In the genomic region with DNA sequence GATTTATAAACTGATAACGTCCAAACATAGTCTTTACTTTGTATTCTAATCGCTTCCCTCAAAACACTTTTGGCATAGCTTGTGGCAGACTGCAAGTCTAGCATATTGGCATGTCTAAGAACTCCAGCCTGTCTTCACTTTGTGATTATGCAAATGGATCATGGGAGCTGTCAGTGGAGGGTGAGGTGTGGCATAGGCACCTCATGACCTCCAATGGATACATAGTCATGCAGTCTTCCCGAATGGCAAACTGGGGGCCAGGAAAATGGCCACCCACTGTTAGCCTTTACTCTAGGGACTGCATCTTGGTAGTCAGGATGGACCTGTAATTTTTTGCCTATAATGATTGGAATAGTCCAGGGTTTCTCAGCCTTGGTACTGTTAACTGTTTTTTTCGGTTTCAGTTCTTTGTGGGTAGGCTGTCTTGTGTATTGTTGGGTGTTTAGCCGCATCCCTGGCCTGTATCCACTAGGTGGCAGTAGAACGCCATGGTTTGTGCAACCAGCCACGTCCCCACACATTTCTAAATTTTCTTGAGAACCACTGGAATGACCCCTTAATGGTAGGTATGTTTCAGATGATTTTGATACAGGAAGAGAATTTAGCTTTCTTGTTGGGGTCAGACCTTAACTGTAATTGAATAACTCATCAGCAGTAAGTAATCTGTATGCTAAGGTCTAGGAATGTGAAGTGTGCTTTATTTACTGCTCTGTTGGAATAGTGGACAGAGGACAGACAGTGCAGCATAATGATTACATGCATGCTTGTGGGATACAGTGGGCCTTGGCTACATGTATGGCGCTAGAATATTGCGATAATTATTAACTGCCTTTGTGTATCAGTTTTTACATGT, we compare ENCODE assay signal across 8 cellular contexts. TPM values are rescaled to one million over a fixed set of nuclear protein-coding genes. Genes with fewer than 3 reads are reported as not detected.
DNase-seq lines count a peak whose midpoint lies in the region; ATAC-seq and TF ChIP-seq lines count a peak whose summit lies in the region.

No MANE protein-coding gene starts in this region.

- no peaks in the 10 kb centered on the region for H3K27me3 ChIP-seq in kidney epithelial cell (ENCODE audit: control insufficient read depth, insufficient read depth, low read length)

- H3K36me3 Mint-ChIP-seq in activated B cell treated with CpG ODN at 0.5 μM for 24 hours (ENCODE audit: low read depth) = no peaks in the 10 kb centered on the region

- H3K36me3 ChIP-seq in kidney epithelial cell (ENCODE audit: control insufficient read depth, insufficient read depth, low read length) = no peaks in the 10 kb centered on the region

- DNase-seq in activated gamma-delta T cell treated with Interleukin-2 at 50 U/mL for 16 hours (peak; percentile 82), activated gamma-delta T cell (lab: John Stamatoyannopoulos, UW) (no peak), NCI-H1694 (lab: John Stamatoyannopoulos, UW) (peak; percentile 63), activated B cell treated with CpG ODN at 0.5 μM for 24 hours (peak; percentile 58), cardiac fibroblast (ENCODE audit: low read depth in 2 of 2) (peak; percentile 89 to 90), kidney epithelial cell (ENCODE audit: low read depth) (no peak)
- peak; percentile 52 to 55 for DNase-seq in stimulated activated CD4-positive, alpha-beta T cell treated with anti-CD3 and anti-CD28 coated beads, Interleukin-1b, Interleukin-23, amount 100 ng/mL, for 1 hour (ENCODE audit: low read depth in 2 of 2)

- H3K27ac Mint-ChIP-seq in activated B cell treated with CpG ODN at 0.5 μM for 24 hours = peak overlapping the region; percentile 65

- H3K27me3 Mint-ChIP-seq in activated B cell treated with CpG ODN at 0.5 μM for 24 hours = no peaks in the 10 kb centered on the region

- intact Hi-C loops in activated B cell treated with CpG ODN at 0.5 μM for 24 hours (cut with micrococcal nuclease) = loop anchor here (1.0 to 10.0 kb wide), 11 partner anchors 51 to 699 kb away; partner anchors contain the start of genes P2RY12 and P2RY14

- CTCF ChIA-PET in activated B cell treated with CpG ODN at 0.5 μM for 24 hours (lab: Charles Lee) = interaction anchor here (0.7 to 9.8 kb wide), 22 partner anchors 11 to 692 kb away, joined by 3 to 237 read pairs (median 7); partner anchors contain the start of gene P2RY14

- H3K4me1 Mint-ChIP-seq in activated B cell treated with CpG ODN at 0.5 μM for 24 hours = peaks cover 44% of the 10 kb centered on the region

- no peak overlapping the region for H3K4me3 ChIP-seq in cardiac fibroblast (replicated peaks in 1 of 2; ENCODE audit: low read depth in 2 of 2, low read length in 2 of 2)
- no peak overlapping the region for H3K4me3 ChIP-seq in kidney epithelial cell (ENCODE audit: low read depth, low read length)

- no peaks in the 10 kb centered on the region for H3K9me3 Mint-ChIP-seq in activated B cell treated with CpG ODN at 0.5 μM for 24 hours

- no peak overlapping the region for H3K4me3 Mint-ChIP-seq in activated B cell treated with CpG ODN at 0.5 μM for 24 hours

- POLR2A ChIA-PET in activated B cell treated with CpG ODN at 0.5 μM for 24 hours (lab: Charles Lee) = interaction anchor here (1.1 to 4.5 kb wide), 3 partner anchors 39 to 60 kb away, joined by 3 to 91 read pairs (median 4); partner anchors contain the start of gene P2RY14

- peak; percentile 94 for TF ChIP-seq CTCF in activated B cell treated with CpG ODN at 0.5 μM for 24 hours (IDR thresholded peaks at IDR 0.05)
- peak; percentile 89 for TF ChIP-seq CTCF in cardiac fibroblast (IDR thresholded peaks at IDR 0.05; ENCODE audit: low read depth, low read length)
- TF ChIP-seq CTCF in kidney epithelial cell (IDR thresholded peaks at IDR 0.05; ENCODE audit: insufficient read depth, low read length, poor library complexity, severe bottlenecking) = peak; percentile 84

- ATAC-seq in HG02840 (IDR thresholded peaks at IDR 0.05; ENCODE audit: low FRiP score, unreplicated experiment) (peak; percentile 69), activated B cell treated with CpG ODN at 0.5 μM for 24 hours (ENCODE audit: low read depth) (peak; percentile 86)

RNA-seq across cellular contexts. Expression of gene GPR171, which starts 24.6 kb away (rescaled TPM):
- total RNA-seq in activated B cell treated with CpG ODN at 0.5 μM for 24 hours (0.35 and 0.46 TPM in 2 replicates), kidney epithelial cell (not detected in 2 replicates)

RNA-seq across cellular contexts. Expression of gene P2RY14, which starts 50.7 kb away (rescaled TPM):
- 0.88 and 1.5 TPM in 2 replicates for total RNA-seq in activated B cell treated with CpG ODN at 0.5 μM for 24 hours
- not detected in 2 replicates for total RNA-seq in kidney epithelial cell

Comparison
In these comparisons a context has a peak if more than half of its experiments do, and no peak if none do; other contexts are left out.
1. DNase-seq: peak in activated gamma-delta T cell treated with Interleukin-2 at 50 U/mL for 16 hours (single experiment), NCI-H1694 (single experiment), activated B cell treated with CpG ODN at 0.5 μM for 24 hours (single experiment), cardiac fibroblast (2 of 2) and stimulated activated CD4-positive, alpha-beta T cell treated with anti-CD3 and anti-CD28 coated beads, Interleukin-1b, Interleukin-23, amount 100 ng/mL, for 1 hour (2 of 2); none in activated gamma-delta T cell (single experiment) and kidney epithelial cell (single experiment).
2. Peak in every context shown above with its lines, with median percentiles within 50 percentile points of each other: CTCF ChIP-seq.